Comparison of ENCODE assay signal across 16 cellular contexts in the genomic region with DNA sequence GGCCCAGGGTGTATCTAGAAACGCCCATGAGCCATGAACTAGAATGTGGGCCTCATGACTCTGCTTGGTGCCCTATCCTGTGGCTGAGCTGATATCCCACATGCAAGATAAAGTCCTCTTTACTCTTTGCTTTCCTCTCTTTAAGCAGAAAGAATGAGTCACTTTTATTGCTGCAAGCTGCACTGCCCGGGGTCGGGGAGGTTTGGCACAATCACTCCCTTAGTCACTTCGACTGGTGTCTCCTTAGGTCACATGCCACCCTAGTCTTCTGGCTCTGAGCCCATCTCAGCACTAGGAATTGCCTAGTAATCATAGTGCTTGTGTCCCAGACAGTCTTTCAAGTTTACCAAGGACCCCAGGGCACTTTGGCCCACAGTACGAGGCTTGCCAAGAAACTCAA.
DNase-seq lines count a peak whose midpoint lies in the region; ATAC-seq and TF ChIP-seq lines count a peak whose summit lies in the region.
"Had no signal": no experiment of that assay in that cellular context is flagged by ENCODE, and none has a peak within 500 bp of the region (broad histone marks: within the 10 kb centered on the region; RNA-seq: fewer than 3 reads in every experiment).

No MANE protein-coding gene starts in this region.

- H3K36me3 Mint-ChIP-seq in activated T-helper 17 cell treated with anti-CD3 and anti-CD28 coated beads, Interleukin-2, amount 50 U/mL, for 72 hours (ENCODE audit: low read depth) = no peaks in the 10 kb centered on the region
- H3K36me3 Mint-ChIP-seq: activated CD4-positive, alpha-beta memory T cell treated with anti-CD3 and anti-CD28 coated beads for 36 hours had no signal

- H3K4me1 ChIP-seq in RWPE2 (ENCODE audit: insufficient read depth, poor library complexity, severe bottlenecking) = no peaks in the 10 kb centered on the region

- ATAC-seq in RWPE2 (ENCODE audit: low read depth) = peak; percentile 62
- no peak for ATAC-seq in activated T-helper 17 cell treated with anti-CD3 and anti-CD28 coated beads, Interleukin-2, amount 50 U/mL, for 72 hours (replicated peaks)
- no peak for ATAC-seq in GM18873 (IDR thresholded peaks at IDR 0.05; ENCODE audit: low FRiP score, unreplicated experiment)

- no peaks in the 10 kb centered on the region for H3K9me3 ChIP-seq in RWPE2 (ENCODE audit: severe bottlenecking)

- H3K36me3 ChIP-seq in RWPE2 (ENCODE audit: low read depth) = no peaks in the 10 kb centered on the region

- H3K4me1 Mint-ChIP-seq in activated T-helper 17 cell treated with anti-CD3 and anti-CD28 coated beads, Interleukin-2, amount 50 U/mL, for 72 hours = no peaks in the 10 kb centered on the region

- TF ChIP-seq CTCF in RWPE2 (IDR thresholded peaks at IDR 0.05; ENCODE audit: poor library complexity, severe bottlenecking) = no peak

- in situ Hi-C loops in ACHN (cut with HindIII; ENCODE audit: low pct_ligation_motif_present, low pct_unique_long_range_greater_than_20kb, low sequenced_read_pairs) = no loop called here

- H3K4me3 Mint-ChIP-seq in activated T-helper 17 cell treated with anti-CD3 and anti-CD28 coated beads, Interleukin-2, amount 50 U/mL, for 72 hours = no peak overlapping the region
- H3K4me3 Mint-ChIP-seq: activated CD4-positive, alpha-beta memory T cell treated with anti-CD3 and anti-CD28 coated beads for 36 hours had no signal

- H3K9me3 Mint-ChIP-seq in activated T-helper 17 cell treated with anti-CD3 and anti-CD28 coated beads, Interleukin-2, amount 50 U/mL, for 72 hours = no peaks in the 10 kb centered on the region
- H3K9me3 Mint-ChIP-seq: activated T-helper 2 cell treated with anti-CD3 and anti-CD28 coated beads, Interferon-gamma antibody, Interleukin-2, Interleukin-4, amounts not matched to agents 10 μg/mL and 5 μg/mL and 100 μg/mL, durations not matched to agents 14 hours and 24 hours and 36 hours had no signal

- H3K4me3 ChIP-seq in RWPE2 (ENCODE audit: severe bottlenecking) = no peak overlapping the region
- H3K4me3 ChIP-seq: skin epidermis had no signal

- peaks cover 9% of the 10 kb centered on the region for H3K27me3 Mint-ChIP-seq in activated T-helper 17 cell treated with anti-CD3 and anti-CD28 coated beads, Interleukin-2, amount 50 U/mL, for 72 hours

- no peaks in the 10 kb centered on the region for H3K27me3 ChIP-seq in RWPE2 (ENCODE audit: insufficient read depth, poor library complexity, severe bottlenecking)

- no peak overlapping the region for H3K27ac ChIP-seq in RWPE2 (ENCODE audit: poor library complexity, severe bottlenecking)
- H3K27ac ChIP-seq: skin epidermis had no signal

- H3K27ac Mint-ChIP-seq in activated T-helper 17 cell treated with anti-CD3 and anti-CD28 coated beads, Interleukin-2, amount 50 U/mL, for 72 hours = no peak overlapping the region
- H3K27ac Mint-ChIP-seq: activated CD4-positive, alpha-beta memory T cell treated with anti-CD3 and anti-CD28 coated beads for 36 hours; activated T-helper 2 cell treated with anti-CD3 and anti-CD28 coated beads, Interferon-gamma antibody, Interleukin-2, Interleukin-4, amounts not matched to agents 10 μg/mL and 5 μg/mL and 100 μg/mL, durations not matched to agents 14 hours and 24 hours and 36 hours had no signal

- DNase-seq in ACHN (peak; percentile 43), HS-5 (ENCODE audit: low read depth) (peak; percentile 39), RWPE2 (ENCODE audit: low spot score) (no peak), iris pigment epithelial cell (ENCODE audit: low read depth) (peak; percentile 7), NCI-H2081 treated with DMSO at 0.1 percent for 48 hours (lab: John Stamatoyannopoulos, UW) (no peak)
- no peak for DNase-seq in stimulated activated CD4-positive, alpha-beta T cell treated with anti-CD3 and anti-CD28 coated beads, Interleukin-1b, Interleukin-23, amount 100 ng/mL, for 48 hours
- DNase-seq: activated CD4-positive, alpha-beta memory T cell treated with anti-CD3 and anti-CD28 coated beads for 36 hours; aorta; DMS 273 treated with DMSO at 0.1 percent for 48 hours; NCI-H146; NCI-H69; Right ventricle myocardium superior had no signal

Comparison
In these comparisons a context has a peak if more than half of its experiments do, and no peak if none do; other contexts are left out.
1. DNase-seq: peak in ACHN (single experiment), HS-5 (single experiment) and iris pigment epithelial cell (single experiment); none in RWPE2 (single experiment), NCI-H2081 treated with DMSO at 0.1 percent for 48 hours (single experiment) and stimulated activated CD4-positive, alpha-beta T cell treated with anti-CD3 and anti-CD28 coated beads, Interleukin-1b, Interleukin-23, amount 100 ng/mL, for 48 hours (single experiment).